ENCODE assay signal across 23 cellular contexts in genomic region chr14:57400556-57401494, GRCh38. TPM values are rescaled to one million over a fixed set of nuclear protein-coding genes. Genes with fewer than 3 reads are reported as not detected.
DNase-seq lines count a peak whose midpoint lies in the region; ATAC-seq, FAIRE-seq and TF ChIP-seq lines count a peak whose summit lies in the region.
"Had no signal": no experiment of that assay in that cellular context is flagged by ENCODE, and none has a peak within 500 bp of the region (broad histone marks: within the 10 kb centered on the region; RNA-seq: fewer than 3 reads in every experiment).

No MANE protein-coding gene starts in this region.

- H3K4me3 ChIP-seq in CD4-positive, CD25-positive, alpha-beta regulatory T cell (ENCODE audit: low read depth, low read length): no peak overlapping the region
- no peak overlapping the region for H3K4me3 ChIP-seq in K562

- TF ChIP-seq EP300 in K562 (IDR thresholded peaks at IDR 0.05; ENCODE audit: low read length): no peak

- H3K4me1 Mint-ChIP-seq in CD4-positive, CD25-positive, alpha-beta regulatory T cell: peaks cover 27 to 47% (median 35%) of the 10 kb centered on the region in 4 donors
- H3K4me1 Mint-ChIP-seq in HFFc6 (ENCODE audit: low read depth): peaks cover 28% of the 10 kb centered on the region
- H3K4me1 Mint-ChIP-seq in activated T-cell treated with anti-CD3 and anti-CD28 coated beads, Interleukin-2, amount 50 U/mL, for 24 hours (ENCODE audit: low read depth): peaks cover 44% of the 10 kb centered on the region

- ATAC-seq in CD4-positive, CD25-positive, alpha-beta regulatory T cell (ENCODE audit: low read depth in 2 of 2): no peak
- no peak for ATAC-seq in K562
- no peak for ATAC-seq in HG02571 (IDR thresholded peaks at IDR 0.05; ENCODE audit: unreplicated experiment)
- ATAC-seq in foreskin keratinocyte: no peak

- CTCF ChIA-PET in K562 (lab: Yijun Ruan, JAX; ENCODE audit: low intra/inter-chr PET ratio): no interaction called here

- H4K20me1 ChIP-seq in K562 (replicated peaks; ENCODE audit: control insufficient read depth, insufficient read depth, low read length): no peaks in the 10 kb centered on the region

- H3K9me3 Mint-ChIP-seq in CD4-positive, CD25-positive, alpha-beta regulatory T cell: no peaks in the 10 kb centered on the region
- H3K9me3 Mint-ChIP-seq in HFFc6: no peaks in the 10 kb centered on the region
- H3K9me3 Mint-ChIP-seq in activated T-cell treated with anti-CD3 and anti-CD28 coated beads, Interleukin-2, amount 50 U/mL, for 24 hours: no peaks in the 10 kb centered on the region
- H3K9me3 Mint-ChIP-seq: CD14-positive monocyte, IgD-negative memory B cell had no signal

- H3K27ac Mint-ChIP-seq in CD4-positive, CD25-positive, alpha-beta regulatory T cell: peak overlapping the region in 2 of 3 donors; percentile 13 to 57
- H3K27ac Mint-ChIP-seq in HFFc6: peak overlapping the region; percentile 36; the same call in 1 of the 2 replicates
- no peak overlapping the region for H3K27ac Mint-ChIP-seq in activated T-cell treated with anti-CD3 and anti-CD28 coated beads, Interleukin-2, amount 50 U/mL, for 24 hours
- H3K27ac Mint-ChIP-seq: B cell had no signal

- POLR2A ChIA-PET in K562 (lab: Yijun Ruan, JAX): interaction anchor here (1.3 kb wide), 1 partner anchor 9 kb away, joined by 3 read pairs; no protein-coding TSS in a partner anchor

- H3K4me3 Mint-ChIP-seq in CD4-positive, CD25-positive, alpha-beta regulatory T cell: no peak overlapping the region
- no peak overlapping the region for H3K4me3 Mint-ChIP-seq in HFFc6
- H3K4me3 Mint-ChIP-seq in activated T-cell treated with anti-CD3 and anti-CD28 coated beads, Interleukin-2, amount 50 U/mL, for 24 hours: no peak overlapping the region
- H3K4me3 Mint-ChIP-seq: B cell, CD14-positive monocyte, IgD-negative memory B cell had no signal

- H3K27me3 Mint-ChIP-seq in CD4-positive, CD25-positive, alpha-beta regulatory T cell: no peaks in the 10 kb centered on the region
- no peaks in the 10 kb centered on the region for H3K27me3 Mint-ChIP-seq in HFFc6 (ENCODE audit: insufficient read depth)
- no peaks in the 10 kb centered on the region for H3K27me3 Mint-ChIP-seq in activated T-cell treated with anti-CD3 and anti-CD28 coated beads, Interleukin-2, amount 50 U/mL, for 24 hours
- H3K27me3 Mint-ChIP-seq: B cell, IgD-negative memory B cell had no signal

- no peaks in the 10 kb centered on the region for H3K27me3 ChIP-seq in CD4-positive, CD25-positive, alpha-beta regulatory T cell (ENCODE audit: control insufficient read depth, insufficient read depth, low read length)
- H3K27me3 ChIP-seq in K562 (ENCODE audit: control insufficient read depth in 2 of 2, insufficient read depth in 2 of 2, low read length in 2 of 2): no peaks in the 10 kb centered on the region
- no peaks in the 10 kb centered on the region for H3K27me3 ChIP-seq in foreskin keratinocyte

- peaks cover 33% of the 10 kb centered on the region for H3K36me3 Mint-ChIP-seq in CD4-positive, CD25-positive, alpha-beta regulatory T cell
- peaks cover 30% of the 10 kb centered on the region for H3K36me3 Mint-ChIP-seq in HFFc6 (ENCODE audit: low read depth)
- peaks cover 78% of the 10 kb centered on the region for H3K36me3 Mint-ChIP-seq in activated T-cell treated with anti-CD3 and anti-CD28 coated beads, Interleukin-2, amount 50 U/mL, for 24 hours (ENCODE audit: low read depth)

- no TSS peak for BruUV-seq in K562 (replicated peaks; lab: Mats Ljungman, UMichigan)

- no peaks in the 10 kb centered on the region for H3K79me2 ChIP-seq in K562 (ENCODE audit: control insufficient read depth, insufficient read depth, low read length)

- no peak overlapping the region for H3K9ac ChIP-seq in K562 (ENCODE audit: insufficient read depth in 1 of 2, low read depth in 2 of 2, low read length in 2 of 2)
- H3K9ac ChIP-seq: SK-N-SH had no signal

- no peak for TF ChIP-seq POLR2A in K562 (conservative IDR thresholded peaks at IDR 0.05)

- H2AFZ ChIP-seq in K562 (ENCODE audit: low read depth, low read length): no peak overlapping the region

- intact Hi-C loops in K562 (cut with micrococcal nuclease): no loop called here

- H3K36me3 ChIP-seq in CD4-positive, CD25-positive, alpha-beta regulatory T cell (ENCODE audit: control insufficient read depth, insufficient read depth, low read length): peaks cover 19% of the 10 kb centered on the region
- peaks cover 28% of the 10 kb centered on the region; the same call in 1 of the 3 replicates for H3K36me3 ChIP-seq in K562 (ENCODE audit: control insufficient read depth, insufficient read depth, low read length)

- no peak for DNase-seq in CD4-positive, CD25-positive, alpha-beta regulatory T cell
- no peak for DNase-seq in HFFc6
- DNase-seq in K562 (ENCODE audit: extremely low read depth in 1 of 4, low spot score in 3 of 4): no peak
- DNase-seq in putamen (ENCODE audit: low spot score): peak; percentile 44
- DNase-seq in activated T-cell treated with anti-CD3 and anti-CD28 coated beads, Interleukin-2, amount 50 U/mL, for 24 hours: no peak
- no peak for DNase-seq in foreskin keratinocyte
- DNase-seq: DMS153, DND-41, H7, NCI-H1092 treated with DMSO at 0.1 percent for 48 hours, NCI-H1436, NCI-H187, NCI-H524, NCI-H774, SIG-M5, SK-N-SH, SW 1271 had no signal

- no peak for TF ChIP-seq RAD21 in K562 (CRISPR knock-in tag; conservative IDR thresholded peaks at IDR 0.05 in 1 of 2, IDR thresholded peaks at IDR 0.05 in 1 of 2)

- TF ChIP-seq CTCF in HFFc6 (IDR thresholded peaks at IDR 0.05) (no peak), K562 (IDR thresholded peaks at IDR 0.05 in 2 of 3, conservative IDR thresholded peaks at IDR 0.05 in 1 of 3; ENCODE audit: insufficient read depth in 2 of 3, low read depth in 1 of 3, low read length in 3 of 3) (no peak), foreskin keratinocyte (conservative IDR thresholded peaks at IDR 0.05) (no peak)

- H3K9me3 ChIP-seq in CD4-positive, CD25-positive, alpha-beta regulatory T cell (ENCODE audit: control insufficient read depth in 2 of 2, low read length in 2 of 2): no peaks in the 10 kb centered on the region
- no peaks in the 10 kb centered on the region for H3K9me3 ChIP-seq in K562 (replicated peaks; ENCODE audit: control insufficient read depth, insufficient read depth, low read depth, low read length)
- H3K9me3 ChIP-seq: SK-N-SH had no signal

- no peaks in the 10 kb centered on the region for H3K9me1 ChIP-seq in K562 (ENCODE audit: control insufficient read depth, insufficient read depth, low read length)

- H3K27ac ChIP-seq in CD4-positive, CD25-positive, alpha-beta regulatory T cell (ENCODE audit: insufficient read depth, low read length, poor library complexity, severe bottlenecking): no peak overlapping the region
- H3K27ac ChIP-seq in K562 (ENCODE audit: extremely low read depth, low read depth, low read length) (no peak overlapping the region), foreskin keratinocyte (no peak overlapping the region)

- in situ Hi-C loops in K562 (cut with MboI): no loop called here

- no peak overlapping the region for H3K4me2 ChIP-seq in K562 (ENCODE audit: insufficient read depth, low read length)
- H3K4me2 ChIP-seq: SK-N-SH had no signal

- H3K4me1 ChIP-seq in CD4-positive, CD25-positive, alpha-beta regulatory T cell (ENCODE audit: control insufficient read depth, insufficient read depth, low read length, poor library complexity, severe bottlenecking): peaks cover 8% of the 10 kb centered on the region
- H3K4me1 ChIP-seq in K562 (replicated peaks in 1 of 2; ENCODE audit: control insufficient read depth in 2 of 2, insufficient read depth in 2 of 2, low read length in 2 of 2) (no peaks in the 10 kb centered on the region), foreskin keratinocyte (no peaks in the 10 kb centered on the region)

- 87% methylated on average over 4 of the region's 4 CpGs for WGBS in K562 (ENCODE audit: insufficient coverage, low coverage, missing lambda C conversion rate)

- no peak for FAIRE-seq in K562 (lab: Jason Lieb, UNC)
- FAIRE-seq: GM12892, RCC 7860 had no signal

TF ChIP-seq in K562, 482 proteins besides CTCF, POLR2A, EP300 and RAD21 (continues in another document):
- peak; percentile 73 for TF ChIP-seq MAFG (tag; conservative IDR thresholded peaks at IDR 0.05)
- peak; percentile 80 for TF ChIP-seq C11orf30 (IDR thresholded peaks at IDR 0.05; ENCODE audit: low read depth)

RNA-seq across cellular contexts. Expression of gene NAA30, which starts 10.4 kb away (rescaled TPM):
- 17.1 TPM for total RNA-seq in CD4-positive, CD25-positive, alpha-beta regulatory T cell
- polyA plus RNA-seq in CD4-positive, CD25-positive, alpha-beta regulatory T cell: 10 to 100 TPM; 12.6 to 15.7 (median 13.8) TPM
- 10 to 100 TPM; 20.0 to 22.7 (median 20.7) TPM for total RNA-seq in HFFc6 (2021; fragmentation: NEBNext Ultra II Directional; extraction: Animal tissue kit (Norgen Biotek cat#: 25700))
- total RNA-seq in K562 (2011; cell fraction: chromatin; rRNA removed; ENCODE audit: low replicate concordance): 4.2 and 10.9 TPM in 2 replicates
- total RNA-seq in K562 (2011; cell fraction: nucleolus; rRNA removed): 1.8 and 2.1 TPM in 2 replicates
- total RNA-seq in K562 (2011; cell fraction: nucleoplasm; rRNA removed): 4.4 and 7.6 TPM in 2 replicates
- total RNA-seq in K562 (2014; rRNA removed) (4.2 and 4.4 TPM in 2 replicates), K562 (2014; rRNA removed; fragmentation: Illumina TruSeq; extraction: Trizol) (7.7 and 9.4 TPM in 2 replicates), K562 (2015; rRNA removed; fragmentation: Illumina TruSeq; extraction: Trizol) (7.1 and 8.0 TPM in 2 replicates), K562 (2021) (7.9 and 8.3 TPM in 2 replicates), foreskin keratinocyte (16.6 and 17.3 TPM in 2 replicates)
- polyA plus RNA-seq in K562 (2011; rRNA removed) (7.7 and 9.3 TPM in 2 replicates), K562 (2014; fragmentation: Illumina TruSeq; extraction: Trizol) (4.9 and 6.9 TPM in 2 replicates), K562 (2014; fragmentation: Nextera tagmentation; extraction: Ambion mirVana) (1 to 10 TPM; 2.2 to 4.0 TPM), K562 (2014; rRNA removed) (2.2 and 2.7 TPM in 2 replicates), foreskin keratinocyte (7.0 and 8.4 TPM in 2 replicates)
- polyA plus RNA-seq in K562 (2011; cell fraction: cytosol; rRNA removed): 1.5 and 2.8 TPM in 2 replicates
- polyA plus RNA-seq in K562 (2011; cell fraction: nucleus; rRNA removed): 3.0 and 4.7 TPM in 2 replicates
- polyA plus RNA-seq in K562 (2012): 4.4 and 4.6 TPM in 2 replicates
- polyA minus RNA-seq in K562 (2011; rRNA and poly(A)+ RNA removed): 11.0 and 13.4 TPM in 2 replicates
- 5.0 and 5.6 TPM in 2 replicates for polyA minus RNA-seq in K562 (2011; cell fraction: cytosol; rRNA and poly(A)+ RNA removed)
- polyA minus RNA-seq in K562 (2011; cell fraction: nucleus; rRNA and poly(A)+ RNA removed): 2.8 and 3.9 TPM in 2 replicates
